In the genomic region with DNA sequence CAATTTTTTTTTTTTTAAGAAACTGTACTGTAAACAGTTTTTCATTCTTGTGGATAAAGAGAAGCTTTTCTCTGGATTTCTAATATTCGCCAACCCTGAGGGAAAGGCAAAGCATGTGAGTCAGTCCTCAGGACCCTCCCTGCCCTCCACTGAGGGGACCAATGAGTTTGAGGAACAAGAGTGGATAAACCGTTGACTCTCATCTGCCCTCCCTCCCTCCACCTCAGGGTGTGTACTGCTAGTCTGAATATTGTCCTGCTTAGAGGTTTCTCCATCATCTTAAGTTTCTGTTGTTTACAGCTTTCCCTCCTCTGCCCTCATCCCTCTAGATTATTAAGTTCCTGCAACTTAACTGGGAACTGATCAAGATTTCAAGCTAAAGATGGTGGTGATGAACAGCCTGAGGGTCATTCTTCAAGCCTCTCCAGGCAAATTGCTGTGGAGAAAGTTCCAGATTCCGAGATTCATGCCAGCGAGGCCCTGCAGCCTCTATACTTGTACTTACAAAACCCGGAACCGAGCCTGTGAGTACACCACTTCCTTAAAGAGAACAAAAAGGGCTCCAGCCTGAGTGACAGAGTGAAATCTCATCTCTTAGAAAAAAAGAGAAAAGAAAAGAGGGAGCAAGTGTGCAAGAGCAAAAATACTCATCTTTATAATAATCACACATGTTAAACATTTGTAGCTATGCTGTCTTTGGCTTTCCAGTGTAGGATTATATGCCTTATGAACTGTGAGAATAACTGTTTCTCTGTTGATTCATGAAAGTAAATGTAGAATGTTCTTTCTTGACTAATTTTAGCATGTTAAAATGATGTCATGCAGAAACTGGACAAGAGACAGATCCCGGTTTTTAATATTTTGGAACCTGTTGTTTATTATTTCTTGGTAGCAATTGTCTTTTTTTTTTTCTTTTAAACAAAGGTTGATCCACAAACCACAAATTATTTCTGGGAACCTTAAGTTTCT, we compare ENCODE assay signal across 9 cellular contexts.
DNase-seq lines count a peak whose midpoint lies in the region; ATAC-seq lines count a peak whose summit lies in the region.
"Had no signal": no experiment of that assay in that cellular context is flagged by ENCODE, and none has a peak within 500 bp of the region (broad histone marks: within the 10 kb centered on the region; RNA-seq: fewer than 3 reads in every experiment).

No MANE protein-coding gene starts in this region.

- no peaks in the 10 kb centered on the region for H3K27me3 Mint-ChIP-seq in activated T-cell treated with anti-CD3 and anti-CD28 coated beads, Interleukin-2, amount 50 U/mL, for 24 hours

- H3K9me3 Mint-ChIP-seq in activated T-cell treated with anti-CD3 and anti-CD28 coated beads, Interleukin-2, amount 50 U/mL, for 24 hours: no peaks in the 10 kb centered on the region

- peak overlapping the region; percentile 90 for H3K27ac Mint-ChIP-seq in activated T-cell treated with anti-CD3 and anti-CD28 coated beads, Interleukin-2, amount 50 U/mL, for 24 hours

- H3K4me3 Mint-ChIP-seq in activated T-cell treated with anti-CD3 and anti-CD28 coated beads, Interleukin-2, amount 50 U/mL, for 24 hours: peak overlapping the region; percentile 11

- peaks cover 23% of the 10 kb centered on the region for H3K36me3 Mint-ChIP-seq in activated T-cell treated with anti-CD3 and anti-CD28 coated beads, Interleukin-2, amount 50 U/mL, for 24 hours (ENCODE audit: low read depth)

- H3K4me1 Mint-ChIP-seq in activated T-cell treated with anti-CD3 and anti-CD28 coated beads, Interleukin-2, amount 50 U/mL, for 24 hours (ENCODE audit: low read depth): peaks cover 77% of the 10 kb centered on the region

- H3K27ac ChIP-seq in substantia nigra (ENCODE audit: low read depth, low read length, poor library complexity, severe bottlenecking): peak overlapping the region; percentile 61
- H3K27ac ChIP-seq: C4-2B had no signal

- ATAC-seq in HG03064 (IDR thresholded peaks at IDR 0.05; ENCODE audit: low read depth, unreplicated experiment): peak; percentile 71

- no peak for DNase-seq in activated T-cell treated with anti-CD3 and anti-CD28 coated beads, Interleukin-2, amount 50 U/mL, for 24 hours
- DNase-seq in activated T-cell treated with anti-CD3 and anti-CD28 coated beads for 4 hours (no peak), T-helper 22 cell (ENCODE audit: low read depth) (peak; percentile 22), globus pallidus (ENCODE audit: low spot score) (peak; percentile 41), substantia nigra (lab: John Stamatoyannopoulos, UW) (peak in 17 of 49 donors; percentile 0 to 9 (median 1)), NCI-H82 treated with DMSO at 0.1 percent for 48 hours (lab: John Stamatoyannopoulos, UW; ENCODE audit: unreplicated experiment) (no peak), NCI-H748 (lab: John Stamatoyannopoulos, UW; ENCODE audit: unreplicated experiment) (no peak)

Comparison
In these comparisons a context has a peak if more than half of its experiments do, and no peak if none do; other contexts are left out.
1. DNase-seq: peak in T-helper 22 cell (single experiment) and globus pallidus (single experiment); none in activated T-cell treated with anti-CD3 and anti-CD28 coated beads, Interleukin-2, amount 50 U/mL, for 24 hours (single experiment), activated T-cell treated with anti-CD3 and anti-CD28 coated beads for 4 hours (single experiment), NCI-H82 treated with DMSO at 0.1 percent for 48 hours (single experiment) and NCI-H748 (single experiment).